Comparison of ENCODE assay signal across 13 cellular contexts in the genomic region with DNA sequence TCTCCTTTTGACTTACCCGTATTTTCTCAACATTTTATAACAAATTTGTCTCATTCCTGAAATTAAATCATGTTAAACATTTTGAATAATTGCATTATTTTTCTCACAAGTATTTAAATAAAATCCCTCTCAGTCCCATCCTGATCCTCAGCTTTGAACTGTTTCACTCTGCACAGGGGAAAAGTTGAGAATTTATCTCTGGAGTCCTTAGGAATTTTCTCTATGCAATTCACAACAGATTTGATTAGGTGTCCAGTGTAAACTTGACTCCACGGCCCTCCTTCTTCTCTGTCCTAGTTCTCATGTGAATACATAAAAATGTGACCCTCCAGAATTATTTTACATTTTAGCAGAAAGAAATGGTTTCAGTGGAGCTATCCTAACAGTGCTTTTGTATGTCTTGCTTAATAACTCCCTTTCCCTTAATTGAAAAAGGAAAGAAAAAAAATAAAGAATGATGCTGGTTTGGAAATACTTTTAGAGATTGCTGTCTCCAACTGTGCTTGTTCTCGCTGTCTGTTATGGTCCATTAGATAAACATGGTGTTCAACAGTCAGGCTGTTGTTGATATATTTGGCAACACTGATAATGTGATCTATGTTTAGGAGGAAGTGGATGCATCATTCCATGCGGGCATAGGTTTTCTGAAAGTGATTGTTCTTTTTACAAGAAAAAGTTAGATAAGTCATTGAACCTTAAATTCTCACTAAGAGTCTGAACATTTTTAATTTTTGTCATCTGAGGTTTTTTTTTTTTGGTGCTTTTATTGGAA.
DNase-seq lines count a peak whose midpoint lies in the region; ATAC-seq, FAIRE-seq and TF ChIP-seq lines count a peak whose summit lies in the region.
"Had no signal": no experiment of that assay in that cellular context is flagged by ENCODE, and none has a peak within 500 bp of the region (broad histone marks: within the 10 kb centered on the region; RNA-seq: fewer than 3 reads in every experiment).

No MANE protein-coding gene starts in this region.

- no peak overlapping the region; a peak in 1 of 4 replicates for H3K9ac ChIP-seq in K562 (ENCODE audit: insufficient read depth in 1 of 2, low read depth in 2 of 2, low read length in 2 of 2)

- ATAC-seq in K562, result peak; percentile 92
- ATAC-seq in HG02642 (IDR thresholded peaks at IDR 0.05; ENCODE audit: poor library complexity, unreplicated experiment), result no peak
- no peak for ATAC-seq in GM21447 (IDR thresholded peaks at IDR 0.05; ENCODE audit: unreplicated experiment)

- H3K4me3 ChIP-seq in K562 (no peak overlapping the region), tibial artery (no peak overlapping the region)
- H3K4me3 ChIP-seq: uterus had no signal

- no peaks in the 10 kb centered on the region for H3K9me1 ChIP-seq in K562 (ENCODE audit: control insufficient read depth, insufficient read depth, low read length)

- intact Hi-C loops in K562 (cut with micrococcal nuclease), result loop anchor here (5.0 kb wide), 1 partner anchor 36 kb away; no protein-coding TSS in a partner anchor
- intact Hi-C loops in tibial artery (cut with DNase I; ENCODE audit: low total_unique reads), result loop anchor here (10.0 kb wide), 1 partner anchor 599 kb away; a partner anchor contains a TSS

- no peaks in the 10 kb centered on the region for H3K79me2 ChIP-seq in K562 (ENCODE audit: control insufficient read depth, insufficient read depth, low read length)

- H3K4me2 ChIP-seq in K562 (ENCODE audit: insufficient read depth, low read length), result no peak overlapping the region

- H3K27me3 ChIP-seq in K562 (ENCODE audit: control insufficient read depth in 2 of 2, insufficient read depth in 2 of 2, low read length in 2 of 2) (no peaks in the 10 kb centered on the region), tibial artery (no peaks in the 10 kb centered on the region)
- H3K27me3 ChIP-seq: uterus had no signal

- TF ChIP-seq POLR2A in K562 (conservative IDR thresholded peaks at IDR 0.05), result no peak

- peak overlapping the region; percentile 41 for H2AFZ ChIP-seq in K562 (ENCODE audit: low read depth, low read length)

- no peak for TF ChIP-seq RAD21 in K562 (CRISPR knock-in tag; conservative IDR thresholded peaks at IDR 0.05 in 1 of 2, IDR thresholded peaks at IDR 0.05 in 1 of 2)

- FAIRE-seq in K562 (lab: Jason Lieb, UNC), result peak; percentile 80

- H3K36me3 ChIP-seq in K562 (ENCODE audit: control insufficient read depth, insufficient read depth, low read length) (no peaks in the 10 kb centered on the region), tibial artery (no peaks in the 10 kb centered on the region)
- H3K36me3 ChIP-seq: uterus had no signal

- H3K27ac ChIP-seq in K562 (ENCODE audit: extremely low read depth, low read depth, low read length) (peak overlapping the region; percentile 45; the same call in 2 of the 3 replicates), tibial artery (peak overlapping the region; percentile 36 to 40)
- H3K27ac ChIP-seq: uterus had no signal

- H3K9me3 ChIP-seq in K562 (replicated peaks; ENCODE audit: control insufficient read depth, insufficient read depth, low read depth, low read length) (no peaks in the 10 kb centered on the region), tibial artery (no peaks in the 10 kb centered on the region)
- H3K9me3 ChIP-seq: uterus had no signal

- no peak for TF ChIP-seq CTCF in K562 (IDR thresholded peaks at IDR 0.05 in 2 of 3, conservative IDR thresholded peaks at IDR 0.05 in 1 of 3; ENCODE audit: insufficient read depth in 2 of 3, low read depth in 1 of 3, low read length in 3 of 3)
- TF ChIP-seq CTCF in tibial artery (IDR thresholded peaks at IDR 0.05), result no peak

- no TSS peak for BruUV-seq in K562 (replicated peaks; lab: Mats Ljungman, UMichigan)

- peak; percentile 90 for TF ChIP-seq EP300 in K562 (IDR thresholded peaks at IDR 0.05; ENCODE audit: low read length)

- POLR2A ChIA-PET in K562 (lab: Yijun Ruan, JAX), result interaction anchor here (1.2 kb wide), 1 partner anchor 9 kb away, joined by 3 read pairs; no protein-coding TSS in a partner anchor

- CTCF ChIA-PET in K562 (lab: Yijun Ruan, JAX; ENCODE audit: low intra/inter-chr PET ratio), result no interaction called here

- H4K20me1 ChIP-seq in K562 (replicated peaks; ENCODE audit: control insufficient read depth, insufficient read depth, low read length), result no peaks in the 10 kb centered on the region

- WGBS in K562 (ENCODE audit: insufficient coverage, low coverage, missing lambda C conversion rate), result 16% methylated on average over 4 of the region's 4 CpGs

- peaks cover 0 to 9% of the 10 kb centered on the region in 2 experiments; a peak in 2 of 5 replicates for H3K4me1 ChIP-seq in K562 (replicated peaks in 1 of 2; ENCODE audit: control insufficient read depth in 2 of 2, insufficient read depth in 2 of 2, low read length in 2 of 2)
- H3K4me1 ChIP-seq in tibial artery, result peaks cover 0 to 30% (median 10%) of the 10 kb centered on the region in 4 donors
- H3K4me1 ChIP-seq: uterus had no signal

- DNase-seq in NCI-H2171 treated with DMSO at 0.1 percent for 48 hours (lab: John Stamatoyannopoulos, UW) (peak; percentile 27), NCI-H2171 (lab: John Stamatoyannopoulos, UW) (no peak), K562 (ENCODE audit: extremely low read depth in 1 of 4, low spot score in 3 of 4) (peak in 2 of 4 experiments; percentile 40 to 73), kidney tubule cell (ENCODE audit: low spot score) (peak; percentile 69), tibial artery (no peak)
- no peak for DNase-seq in stimulated activated CD4-positive, alpha-beta T cell treated with anti-CD3 and anti-CD28 coated beads, Interleukin-4, amount 100 ng/mL, for 24 hours
- DNase-seq: activated naive CD8-positive, alpha-beta T cell treated with anti-CD3 and anti-CD28 coated beads, Interleukin-2, amount 10 ng/mL, durations not matched to agents 7 days and 5 days; hippocampal formation; NCI-H1694 treated with DMSO at 0.1 percent for 48 hours; stimulated activated CD4-positive, alpha-beta T cell treated with anti-CD3 and anti-CD28 coated beads, Interleukin-15, amount 100 ng/mL, for 24 hours; uterus had no signal

- in situ Hi-C loops in K562 (cut with MboI), result no loop called here

TF ChIP-seq in K562, 482 proteins besides CTCF, POLR2A, EP300 and RAD21 (continues in another document):
- TF ChIP-seq, protein P1, sequence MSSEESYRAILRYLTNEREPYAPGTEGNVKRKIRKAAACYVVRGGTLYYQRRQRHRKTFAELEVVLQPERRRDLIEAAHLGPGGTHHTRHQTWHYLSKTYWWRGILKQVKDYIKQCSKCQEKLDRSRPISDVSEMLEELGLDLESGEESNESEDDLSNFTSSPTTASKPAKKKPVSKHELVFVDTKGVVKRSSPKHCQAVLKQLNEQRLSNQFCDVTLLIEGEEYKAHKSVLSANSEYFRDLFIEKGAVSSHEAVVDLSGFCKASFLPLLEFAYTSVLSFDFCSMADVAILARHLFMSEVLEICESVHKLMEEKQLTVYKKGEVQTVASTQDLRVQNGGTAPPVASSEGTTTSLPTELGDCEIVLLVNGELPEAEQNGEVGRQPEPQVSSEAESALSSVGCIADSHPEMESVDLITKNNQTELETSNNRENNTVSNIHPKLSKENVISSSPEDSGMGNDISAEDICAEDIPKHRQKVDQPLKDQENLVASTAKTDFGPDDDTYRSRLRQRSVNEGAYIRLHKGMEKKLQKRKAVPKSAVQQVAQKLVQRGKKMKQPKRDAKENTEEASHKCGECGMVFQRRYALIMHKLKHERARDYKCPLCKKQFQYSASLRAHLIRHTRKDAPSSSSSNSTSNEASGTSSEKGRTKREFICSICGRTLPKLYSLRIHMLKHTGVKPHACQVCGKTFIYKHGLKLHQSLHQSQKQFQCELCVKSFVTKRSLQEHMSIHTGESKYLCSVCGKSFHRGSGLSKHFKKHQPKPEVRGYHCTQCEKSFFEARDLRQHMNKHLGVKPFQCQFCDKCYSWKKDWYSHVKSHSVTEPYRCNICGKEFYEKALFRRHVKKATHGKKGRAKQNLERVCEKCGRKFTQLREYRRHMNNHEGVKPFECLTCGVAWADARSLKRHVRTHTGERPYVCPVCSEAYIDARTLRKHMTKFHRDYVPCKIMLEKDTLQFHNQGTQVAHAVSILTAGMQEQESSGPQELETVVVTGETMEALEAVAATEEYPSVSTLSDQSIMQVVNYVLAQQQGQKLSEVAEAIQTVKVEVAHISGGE (CRISPR knock-in tag; IDR thresholded peaks at IDR 0.05), result no peak
- no peak for TF ChIP-seq GATA2 (CRISPR knock-in tag; IDR thresholded peaks at IDR 0.05)
- no peak for TF ChIP-seq HIVEP1 (CRISPR knock-in tag; IDR thresholded peaks at IDR 0.05)
- no peak for TF ChIP-seq E2F3 (CRISPR knock-in tag; IDR thresholded peaks at IDR 0.05)
- no peak for TF ChIP-seq POLR2H (tag; IDR thresholded peaks at IDR 0.05; ENCODE audit: low read depth)
- TF ChIP-seq, protein P2, sequence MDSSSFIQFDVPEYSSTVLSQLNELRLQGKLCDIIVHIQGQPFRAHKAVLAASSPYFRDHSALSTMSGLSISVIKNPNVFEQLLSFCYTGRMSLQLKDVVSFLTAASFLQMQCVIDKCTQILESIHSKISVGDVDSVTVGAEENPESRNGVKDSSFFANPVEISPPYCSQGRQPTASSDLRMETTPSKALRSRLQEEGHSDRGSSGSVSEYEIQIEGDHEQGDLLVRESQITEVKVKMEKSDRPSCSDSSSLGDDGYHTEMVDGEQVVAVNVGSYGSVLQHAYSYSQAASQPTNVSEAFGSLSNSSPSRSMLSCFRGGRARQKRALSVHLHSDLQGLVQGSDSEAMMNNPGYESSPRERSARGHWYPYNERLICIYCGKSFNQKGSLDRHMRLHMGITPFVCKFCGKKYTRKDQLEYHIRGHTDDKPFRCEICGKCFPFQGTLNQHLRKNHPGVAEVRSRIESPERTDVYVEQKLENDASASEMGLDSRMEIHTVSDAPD (CRISPR knock-in tag; IDR thresholded peaks at IDR 0.05), result no peak
- TF ChIP-seq, protein P3, sequence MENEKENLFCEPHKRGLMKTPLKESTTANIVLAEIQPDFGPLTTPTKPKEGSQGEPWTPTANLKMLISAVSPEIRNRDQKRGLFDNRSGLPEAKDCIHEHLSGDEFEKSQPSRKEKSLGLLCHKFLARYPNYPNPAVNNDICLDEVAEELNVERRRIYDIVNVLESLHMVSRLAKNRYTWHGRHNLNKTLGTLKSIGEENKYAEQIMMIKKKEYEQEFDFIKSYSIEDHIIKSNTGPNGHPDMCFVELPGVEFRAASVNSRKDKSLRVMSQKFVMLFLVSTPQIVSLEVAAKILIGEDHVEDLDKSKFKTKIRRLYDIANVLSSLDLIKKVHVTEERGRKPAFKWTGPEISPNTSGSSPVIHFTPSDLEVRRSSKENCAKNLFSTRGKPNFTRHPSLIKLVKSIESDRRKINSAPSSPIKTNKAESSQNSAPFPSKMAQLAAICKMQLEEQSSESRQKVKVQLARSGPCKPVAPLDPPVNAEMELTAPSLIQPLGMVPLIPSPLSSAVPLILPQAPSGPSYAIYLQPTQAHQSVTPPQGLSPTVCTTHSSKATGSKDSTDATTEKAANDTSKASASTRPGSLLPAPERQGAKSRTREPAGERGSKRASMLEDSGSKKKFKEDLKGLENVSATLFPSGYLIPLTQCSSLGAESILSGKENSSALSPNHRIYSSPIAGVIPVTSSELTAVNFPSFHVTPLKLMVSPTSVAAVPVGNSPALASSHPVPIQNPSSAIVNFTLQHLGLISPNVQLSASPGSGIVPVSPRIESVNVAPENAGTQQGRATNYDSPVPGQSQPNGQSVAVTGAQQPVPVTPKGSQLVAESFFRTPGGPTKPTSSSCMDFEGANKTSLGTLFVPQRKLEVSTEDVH (IDR thresholded peaks at IDR 0.05; ENCODE audit: low read depth, partially characterized antibody), result no peak

Comparison
In these comparisons a context has a peak if more than half of its experiments do, and no peak if none do; other contexts are left out.
1. DNase-seq: peak in NCI-H2171 treated with DMSO at 0.1 percent for 48 hours (single experiment) and kidney tubule cell (single experiment); none in NCI-H2171 (single experiment), tibial artery (0 of 2) and stimulated activated CD4-positive, alpha-beta T cell treated with anti-CD3 and anti-CD28 coated beads, Interleukin-4, amount 100 ng/mL, for 24 hours (single experiment).